ENCODE assay signal across 20 cellular contexts in the genomic region with DNA sequence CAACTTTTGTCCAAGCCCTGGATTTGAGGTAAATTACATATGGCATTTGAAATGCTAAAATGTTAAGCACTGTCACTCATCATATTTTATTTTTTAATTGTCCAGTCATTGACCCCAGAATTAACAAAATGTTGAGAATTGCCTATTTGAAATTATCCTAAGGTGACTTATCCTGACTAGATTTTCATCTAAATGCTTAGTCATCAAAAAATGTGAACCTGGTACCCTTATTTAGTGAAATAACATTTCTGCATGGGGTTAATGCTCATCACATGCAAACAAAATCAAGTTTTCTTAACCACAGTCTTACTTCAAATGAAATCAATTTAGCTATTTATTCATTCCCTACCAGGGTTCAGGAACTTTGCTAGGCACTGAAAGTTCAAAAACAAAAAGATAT.
"Had no signal": no experiment of that assay in that cellular context is flagged by ENCODE, and none has a peak within 500 bp of the region (broad histone marks: within the 10 kb centered on the region; RNA-seq: fewer than 3 reads in every experiment).

No MANE protein-coding gene starts in this region.

- ATAC-seq: Panc1, T-cell had no signal

- H3K36me3 ChIP-seq: MG63 had no signal

- H3K27ac ChIP-seq: RWPE1 had no signal

- H3K9ac ChIP-seq: SK-N-SH had no signal

- DNase-seq: Karpas-422, KG1, MG63, NCI-H1092 treated with DMSO at 0.1 percent for 48 hours, NCI-H1436, NCI-H187, NCI-H2029, NCI-H2081 treated with DMSO at 0.1 percent for 48 hours, NCI-H2171, NCI-H226, NCI-H446, NCI-H510A, NCI-H524 treated with DMSO at 0.1 percent for 48 hours, NCI-H774, SHP77, SK-N-SH, SW 1271, T-cell had no signal

- H3K27me3 ChIP-seq: MG63 had no signal

- H3K9me3 ChIP-seq: MG63, SK-N-SH had no signal

- H3K4me3 ChIP-seq: MG63 had no signal

- H3K4me2 ChIP-seq: SK-N-SH had no signal
